ENCODE assay signal across 2 cellular contexts in genomic region chr17:3903881-3904286, GRCh38.
TF ChIP-seq lines count a peak whose summit lies in the region.

No MANE protein-coding gene starts in this region.

TF ChIP-seq in H1, 55 proteins besides CTCF, POLR2A, EP300 and RAD21:
- TF ChIP-seq NANOG (IDR thresholded peaks at IDR 0.05; ENCODE audit: insufficient read depth, low read depth, low read length, poor library complexity, severe bottlenecking) (no peak), TAF1 (IDR thresholded peaks at IDR 0.05; ENCODE audit: low read depth, low read length) (no peak), CHD7 (IDR thresholded peaks at IDR 0.05; ENCODE audit: insufficient replicate concordance, low read length) (no peak), SP1 (IDR thresholded peaks at IDR 0.05; ENCODE audit: low read depth, low read length) (no peak), HDAC6 (IDR thresholded peaks at IDR 0.05; ENCODE audit: low read depth, low read length) (no peak), POU5F1 (IDR thresholded peaks at IDR 0.05; ENCODE audit: low read depth, low read length) (no peak), TCF12 (IDR thresholded peaks at IDR 0.05; ENCODE audit: low read depth, low read length) (no peak), BRCA1 (IDR thresholded peaks at IDR 0.05; ENCODE audit: low read depth, low read length) (no peak), USF2 (IDR thresholded peaks at IDR 0.05; ENCODE audit: low read length) (no peak), POLR2AphosphoS5 (IDR thresholded peaks at IDR 0.05; ENCODE audit: low read depth, low read length) (no peak), E2F6 (IDR thresholded peaks at IDR 0.05) (no peak), SIX5 (IDR thresholded peaks at IDR 0.05; ENCODE audit: low read depth, low read length) (no peak), KDM1A (IDR thresholded peaks at IDR 0.05; ENCODE audit: borderline replicate concordance, low read length) (no peak)
TF ChIP-seq in H1: peak in this region for 0.

TF ChIP-seq in SK-N-SH treated with all-trans-retinoic acid at 6 μM for 48 hours, 23 proteins besides CTCF, POLR2A, EP300 and RAD21:
- TF ChIP-seq ZC3H10 (CRISPR knock-in tag; IDR thresholded peaks at IDR 0.05) = no peak
- TF ChIP-seq SNAI2 (CRISPR knock-in tag; IDR thresholded peaks at IDR 0.05) = no peak
- TF ChIP-seq ZNF70 (CRISPR knock-in tag; IDR thresholded peaks at IDR 0.05) = no peak
- no peak for TF ChIP-seq ZNF565 (CRISPR knock-in tag; conservative IDR thresholded peaks at IDR 0.05; ENCODE audit: low read depth)
- TF ChIP-seq RARB (CRISPR knock-in tag; IDR thresholded peaks at IDR 0.05) = no peak
- TF ChIP-seq ISL1 (CRISPR knock-in tag; IDR thresholded peaks at IDR 0.05) = no peak
- no peak for TF ChIP-seq PPARA (CRISPR knock-in tag; IDR thresholded peaks at IDR 0.05; ENCODE audit: borderline replicate concordance)
